Comparison of ENCODE assay signal across 1 cellular context in the genomic region with DNA sequence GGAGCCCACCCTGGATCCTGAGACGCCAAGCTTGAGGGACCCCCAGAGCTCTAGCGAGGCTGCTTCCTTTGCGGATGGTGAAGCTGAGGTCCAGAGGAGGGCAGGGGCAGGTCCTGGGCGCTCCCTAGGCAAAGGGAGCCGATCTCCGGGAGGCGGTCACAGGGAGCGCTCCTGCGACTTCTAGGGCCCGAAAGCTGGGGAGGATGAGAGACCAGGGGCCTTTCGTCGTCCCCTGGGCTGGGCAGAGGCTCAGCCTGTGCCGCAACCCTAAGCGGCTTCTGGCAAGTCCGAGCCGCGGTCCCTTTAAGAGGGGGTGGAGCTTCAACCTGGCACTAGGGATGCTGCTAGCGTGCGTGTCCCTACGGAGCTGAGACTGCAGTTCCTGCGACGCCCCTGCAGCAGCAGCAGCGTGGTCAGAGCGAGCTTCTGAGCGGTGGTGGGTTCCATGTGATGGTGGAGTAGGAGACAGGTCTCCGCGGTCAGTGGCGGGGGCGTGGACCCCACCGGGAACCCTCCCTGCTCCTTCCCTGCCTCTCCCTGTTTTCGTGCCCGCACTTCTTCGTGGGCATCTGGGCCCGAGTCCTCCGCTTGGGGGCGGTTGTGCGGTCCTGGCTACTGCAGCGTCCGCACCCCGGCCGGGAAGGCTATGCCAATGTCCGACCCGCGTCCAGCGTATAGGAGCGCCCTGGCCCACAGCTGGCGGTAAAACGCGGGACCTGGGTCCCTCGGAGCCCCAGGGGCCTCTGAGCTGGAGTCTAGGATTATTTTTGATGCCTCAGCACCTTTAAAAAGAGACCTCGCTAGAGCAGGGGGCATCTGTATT.
A peak's percentile ranks its signal among the peaks of the same experiment; 100 is the strongest.
TF ChIP-seq lines count a peak whose summit lies in the region.

No MANE protein-coding gene starts in this region.

TF ChIP-seq in GM12878, 131 proteins besides CTCF, POLR2A, EP300 and RAD21 (continued from another document):
- TF ChIP-seq HSF1 (IDR thresholded peaks at IDR 0.05; ENCODE audit: low read depth, low read length) (no peak), CREB1 (IDR thresholded peaks at IDR 0.05; ENCODE audit: low read depth) (peak; percentile 61; the same call in 1 of the 2 replicates), EED (IDR thresholded peaks at IDR 0.05; ENCODE audit: low read depth) (peak; percentile 49), CBFB (IDR thresholded peaks at IDR 0.05; ENCODE audit: low read depth) (peak; percentile 46; the same call in 1 of the 2 replicates), NR2C1 (IDR thresholded peaks at IDR 0.05) (no peak), HDAC2 (IDR thresholded peaks at IDR 0.05) (no peak), ZNF274 (IDR thresholded peaks at IDR 0.05; ENCODE audit: insufficient read depth, insufficient read length) (no peak), ETV6 (conservative IDR thresholded peaks at IDR 0.05 in 1 of 2, IDR thresholded peaks at IDR 0.05 in 1 of 2; ENCODE audit: borderline replicate concordance in 1 of 2, low read depth in 1 of 2) (no peak), MYB (IDR thresholded peaks at IDR 0.05; ENCODE audit: borderline replicate concordance, low read depth, low read length) (no peak), SREBF2 (IDR thresholded peaks at IDR 0.05; ENCODE audit: low read length) (no peak), FOS (IDR thresholded peaks at IDR 0.05; ENCODE audit: borderline replicate concordance, extremely low read depth, insufficient read length) (no peak), SMAD5 (IDR thresholded peaks at IDR 0.05; ENCODE audit: low read depth) (no peak; the same call in 1 of the 2 replicates), SIX5 (IDR thresholded peaks at IDR 0.05; ENCODE audit: low read depth, low read length, severe bottlenecking) (no peak), E2F8 (IDR thresholded peaks at IDR 0.05; ENCODE audit: low read depth, partially characterized antibody) (no peak), CBX3 (IDR thresholded peaks at IDR 0.05; ENCODE audit: borderline replicate concordance, low read depth) (no peak), IKZF1 (conservative IDR thresholded peaks at IDR 0.05) (peak; percentile 61), CBX5 (IDR thresholded peaks at IDR 0.05; ENCODE audit: low read depth) (peak; percentile 70; the same call in 1 of the 2 replicates), TCF7 (IDR thresholded peaks at IDR 0.05; ENCODE audit: borderline replicate concordance) (no peak), CHD4 (IDR thresholded peaks at IDR 0.05) (no peak), WRNIP1 (IDR thresholded peaks at IDR 0.05; ENCODE audit: borderline replicate concordance, low read depth, low read length) (no peak), SP1 (IDR thresholded peaks at IDR 0.05; ENCODE audit: low read depth, low read length) (peak; percentile 57), RELA (IDR thresholded peaks at IDR 0.05; ENCODE audit: borderline replicate concordance, partially characterized antibody) (no peak), CREM (IDR thresholded peaks at IDR 0.05; ENCODE audit: low read depth) (peak; percentile 45), JUND (IDR thresholded peaks at IDR 0.05; ENCODE audit: low read depth, low read length) (no peak), MTA2 (IDR thresholded peaks at IDR 0.05; ENCODE audit: low read depth) (no peak; the same call in 1 of the 2 replicates), SIN3A (IDR thresholded peaks at IDR 0.05; ENCODE audit: low read depth, low read length) (no peak; the same call in 1 of the 2 replicates), PAX8 (IDR thresholded peaks at IDR 0.05) (no peak)
